ENCODE assay signal across 1 cellular context in genomic region chr13:19085876-19086275, GRCh38.
TF ChIP-seq lines count a peak whose summit lies in the region.

No MANE protein-coding gene starts in this region.

TF ChIP-seq in H1, 55 proteins besides CTCF, POLR2A, EP300 and RAD21 (continued from another document):
- no peak for TF ChIP-seq CHD7 (IDR thresholded peaks at IDR 0.05; ENCODE audit: insufficient replicate concordance, low read length)
- TF ChIP-seq RNF2 (IDR thresholded peaks at IDR 0.05; ENCODE audit: borderline replicate concordance, low read depth, low read length, missing control alignments, poor library complexity, severe bottlenecking), result no peak
- no peak for TF ChIP-seq CTBP2 (IDR thresholded peaks at IDR 0.05; ENCODE audit: borderline replicate concordance, insufficient read depth, insufficient read length, low read length)
